ENCODE assay signal across 12 cellular contexts in the genomic region with DNA sequence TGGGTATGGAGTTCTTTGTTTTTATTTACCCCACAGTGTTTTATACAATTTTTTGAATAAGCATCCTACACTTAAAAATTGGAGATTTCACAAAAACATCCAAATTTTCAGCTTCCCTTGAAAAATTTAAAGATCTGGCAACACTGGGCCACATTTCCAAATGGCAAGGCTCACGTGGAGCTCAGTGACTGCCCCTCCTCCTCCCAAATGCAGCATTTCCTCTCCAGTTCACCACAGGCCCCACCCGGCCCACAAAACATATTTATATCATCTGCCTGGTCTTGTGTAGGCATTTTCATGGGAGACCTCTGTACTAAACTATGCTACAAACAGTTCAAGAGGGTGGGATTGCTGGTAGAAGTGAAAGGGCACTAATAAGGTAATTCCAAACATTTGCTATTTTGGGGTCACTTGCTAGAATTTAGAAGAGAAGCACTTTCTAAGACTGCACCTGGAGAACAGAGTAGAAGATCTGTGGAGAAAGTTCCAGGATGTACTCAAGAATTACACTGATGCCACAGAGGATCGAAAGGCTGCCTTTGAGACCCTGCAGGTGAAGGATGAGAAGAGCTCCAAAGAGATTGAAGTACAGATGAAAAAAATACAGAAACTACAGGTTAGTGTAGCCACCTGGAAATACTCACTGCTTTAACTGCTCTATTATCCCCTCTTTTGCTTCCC.
A peak's percentile ranks its signal among the peaks of the same experiment; 100 is the strongest.
DNase-seq lines count a peak whose midpoint lies in the region; ATAC-seq lines count a peak whose summit lies in the region.
"Had no signal": no experiment of that assay in that cellular context is flagged by ENCODE, and none has a peak within 500 bp of the region (broad histone marks: within the 10 kb centered on the region; RNA-seq: fewer than 3 reads in every experiment).

No MANE protein-coding gene starts in this region.

- peaks cover 1% of the 10 kb centered on the region; the same call in 1 of the 2 replicates for H3K36me3 ChIP-seq in KOPT-K1 (ENCODE audit: insufficient read depth, low read length)

- H3K4me3 Mint-ChIP-seq in activated naive CD4-positive, alpha-beta T cell treated with anti-CD3 and anti-CD28 coated beads, Interleukin-2, amount 50 U/mL, for 24 hours: peak overlapping the region; percentile 78

- peaks cover 11% of the 10 kb centered on the region for H3K36me3 Mint-ChIP-seq in activated naive CD4-positive, alpha-beta T cell treated with anti-CD3 and anti-CD28 coated beads, Interleukin-2, amount 50 U/mL, for 24 hours

- H3K27ac ChIP-seq in KOPT-K1 (ENCODE audit: low read depth, low read length, poor library complexity, severe bottlenecking): peak overlapping the region; percentile 19
- H3K27ac ChIP-seq: esophagus muscularis mucosa had no signal

- peak overlapping the region; percentile 90 for H3K27ac Mint-ChIP-seq in activated naive CD4-positive, alpha-beta T cell treated with anti-CD3 and anti-CD28 coated beads, Interleukin-2, amount 50 U/mL, for 24 hours

- H3K9me3 Mint-ChIP-seq in activated naive CD4-positive, alpha-beta T cell treated with anti-CD3 and anti-CD28 coated beads, Interleukin-2, amount 50 U/mL, for 24 hours: no peaks in the 10 kb centered on the region

- DNase-seq in T-helper 9 cell (peak; percentile 33), AML-193 (lab: John Stamatoyannopoulos, UW) (no peak), cerebellar cortex (ENCODE audit: low spot score) (no peak)
- peak; percentile 20 to 28 for DNase-seq in stimulated activated CD8-positive, alpha-beta memory T cell treated with anti-CD3 and anti-CD28 coated beads, Interleukin-7, amount 100 ng/mL, for 4 hours (ENCODE audit: low read depth in 2 of 2)
- DNase-seq: kidney, NCI-H446 had no signal

- H3K9me3 ChIP-seq in KOPT-K1 (ENCODE audit: insufficient read depth, low read length, poor library complexity, severe bottlenecking): no peaks in the 10 kb centered on the region
- H3K9me3 ChIP-seq: esophagus muscularis mucosa had no signal

- ATAC-seq in GM18870 (IDR thresholded peaks at IDR 0.05; ENCODE audit: unreplicated experiment) (no peak), GM18511 (IDR thresholded peaks at IDR 0.05; ENCODE audit: unreplicated experiment) (no peak)
- ATAC-seq: SK-N-SH treated with all-trans-retinoic acid at 6 μM for 48 hours had no signal

- H3K27me3 Mint-ChIP-seq in activated naive CD4-positive, alpha-beta T cell treated with anti-CD3 and anti-CD28 coated beads, Interleukin-2, amount 50 U/mL, for 24 hours: no peaks in the 10 kb centered on the region

- H3K4me1 Mint-ChIP-seq in activated naive CD4-positive, alpha-beta T cell treated with anti-CD3 and anti-CD28 coated beads, Interleukin-2, amount 50 U/mL, for 24 hours: peaks cover 46% of the 10 kb centered on the region

Comparison
In these comparisons a context has a peak if more than half of its experiments do, and no peak if none do; other contexts are left out.
1. DNase-seq: peak in T-helper 9 cell (single experiment) and stimulated activated CD8-positive, alpha-beta memory T cell treated with anti-CD3 and anti-CD28 coated beads, Interleukin-7, amount 100 ng/mL, for 4 hours (2 of 2); none in AML-193 (0 of 2) and cerebellar cortex (single experiment).